13 cellular contexts compared by ENCODE assay signal in genomic region chr9:118395415-118395814, GRCh38.
DNase-seq lines count a peak whose midpoint lies in the region; ATAC-seq and TF ChIP-seq lines count a peak whose summit lies in the region.
"Had no signal": no experiment of that assay in that cellular context is flagged by ENCODE, and none has a peak within 500 bp of the region (broad histone marks: within the 10 kb centered on the region; RNA-seq: fewer than 3 reads in every experiment).

No MANE protein-coding gene starts in this region.

- H3K9me3 ChIP-seq in GM23248 (ENCODE audit: low read depth) (no peaks in the 10 kb centered on the region), sigmoid colon (no peaks in the 10 kb centered on the region)

- H3K27me3 ChIP-seq in GM23248 (replicated peaks; ENCODE audit: insufficient read depth) (no peaks in the 10 kb centered on the region), sigmoid colon (no peaks in the 10 kb centered on the region)

- H3F3A ChIP-seq in GM23248 (ENCODE audit: insufficient read depth), result no peaks in the 10 kb centered on the region

- H3K4me2 ChIP-seq in GM23248 (ENCODE audit: unreplicated experiment), result no peak overlapping the region

- no peaks in the 10 kb centered on the region for H3K36me3 ChIP-seq in GM23248 (ENCODE audit: low read depth)
- H3K36me3 ChIP-seq in sigmoid colon, result no peaks in the 10 kb centered on the region

- TF ChIP-seq CTCF in astrocyte of the spinal cord (IDR thresholded peaks at IDR 0.05; ENCODE audit: low read depth, low read length) (no peak), sigmoid colon (IDR thresholded peaks at IDR 0.05) (no peak)

- TF ChIP-seq POLR2A in sigmoid colon (IDR thresholded peaks at IDR 0.05), result no peak

- H3K4me3 ChIP-seq in astrocyte of the spinal cord (ENCODE audit: low read depth, low read length) (no peak overlapping the region), GM23248 (no peak overlapping the region), sigmoid colon (no peak overlapping the region)

- no peaks in the 10 kb centered on the region for H3K9me2 ChIP-seq in GM23248 (ENCODE audit: insufficient read depth)

- ATAC-seq in GM18867 (IDR thresholded peaks at IDR 0.05; ENCODE audit: unreplicated experiment) (peak; percentile 83), GM21528 (IDR thresholded peaks at IDR 0.05; ENCODE audit: low FRiP score, unreplicated experiment) (peak; percentile 81), HG03354 (IDR thresholded peaks at IDR 0.05; ENCODE audit: poor library complexity, severe bottlenecking, unreplicated experiment) (peak; percentile 66)
- ATAC-seq: left cardiac atrium, PC-3 had no signal

- H3K9ac ChIP-seq in GM23248, result no peak overlapping the region

- intact Hi-C loops in sigmoid colon (cut with DNase I), result no loop called here

- TF ChIP-seq EP300 in sigmoid colon (IDR thresholded peaks at IDR 0.05), result no peak

- H4K20me1 ChIP-seq in GM23248 (ENCODE audit: insufficient read depth), result no peaks in the 10 kb centered on the region

- H3K79me2 ChIP-seq in GM23248 (ENCODE audit: insufficient read depth), result no peaks in the 10 kb centered on the region

- H3K27ac ChIP-seq in GM23248 (no peak overlapping the region), sigmoid colon (no peak overlapping the region)

- DNase-seq in astrocyte of the spinal cord (ENCODE audit: low read depth, low spot score) (peak; percentile 39), HPDE6-E6E7 (ENCODE audit: extremely low spot score) (no peak), T1000 (lab: John Stamatoyannopoulos, UW) (no peak), GM23248 (no peak), sigmoid colon (no peak)
- DNase-seq: activated CD4-positive, alpha-beta T cell treated with anti-CD3 and anti-CD28 coated beads, Interleukin-2, amount 50 U/mL, for 48 hours; activated naive CD4-positive, alpha-beta T cell treated with Interleukin-2 at 50 U/mL for 16 hours; left cardiac atrium; naive B cell; PC-3 had no signal

- 18 to 22% methylated on average over 2 of the region's 2 CpGs for WGBS in GM23248 (ENCODE audit: low coverage in 1 of 2, low lambda C conversion rate in 2 of 2, missing lambda C conversion rate in 2 of 2), 2 experiments
- WGBS in sigmoid colon, 2 donors, result 82 to 88% methylated on average over 2 of the region's 2 CpGs

- in situ Hi-C loops in astrocyte of the spinal cord (cut with HindIII; ENCODE audit: low sequenced_read_pairs), result no loop called here
- in situ Hi-C loops in GM23248 (cut with MboI), result no loop called here

- no peaks in the 10 kb centered on the region for H3K4me1 ChIP-seq in GM23248 (ENCODE audit: insufficient read depth)
- H3K4me1 ChIP-seq in sigmoid colon, result no peaks in the 10 kb centered on the region

- no peak overlapping the region for H2AFZ ChIP-seq in GM23248
